In genomic region chr1:55445416-55445815, GRCh38 we compare ENCODE assay signal across 17 cellular contexts.
A peak's percentile ranks its signal among the peaks of the same experiment; 100 is the strongest.
DNase-seq lines count a peak whose midpoint lies in the region; ATAC-seq and TF ChIP-seq lines count a peak whose summit lies in the region.
"Had no signal": no experiment of that assay in that cellular context is flagged by ENCODE, and none has a peak within 500 bp of the region (broad histone marks: within the 10 kb centered on the region; RNA-seq: fewer than 3 reads in every experiment).

No MANE protein-coding gene starts in this region.

- H3K27ac ChIP-seq in smooth muscle cell (ENCODE audit: low read depth): no peak overlapping the region

- 93% methylated on average over 2 of the region's 2 CpGs for WGBS in smooth muscle cell (ENCODE audit: low lambda C conversion rate)

- no peak overlapping the region for H3K9ac ChIP-seq in smooth muscle cell (ENCODE audit: low read depth)

- H3K9me3 Mint-ChIP-seq in activated T-cell treated with anti-CD3 and anti-CD28 coated beads, Interleukin-2, amount 50 U/mL, for 72 hours: no peaks in the 10 kb centered on the region
- H3K9me3 Mint-ChIP-seq in activated T-cell treated with anti-CD3 and anti-CD28 coated beads, Interleukin-2, amount 50 U/mL, for 24 hours: no peaks in the 10 kb centered on the region

- H3K4me3 ChIP-seq in smooth muscle cell: no peak overlapping the region
- H3K4me3 ChIP-seq: HAP-1, prostate gland had no signal

- H3K9me3 ChIP-seq in smooth muscle cell (replicated peaks; ENCODE audit: low read depth): no peaks in the 10 kb centered on the region
- H3K9me3 ChIP-seq: HAP-1, prostate gland had no signal

- H3K4me1 Mint-ChIP-seq in activated T-cell treated with anti-CD3 and anti-CD28 coated beads, Interleukin-2, amount 50 U/mL, for 72 hours (ENCODE audit: low read depth): peaks cover 28% of the 10 kb centered on the region
- H3K4me1 Mint-ChIP-seq in activated T-cell treated with anti-CD3 and anti-CD28 coated beads, Interleukin-2, amount 50 U/mL, for 24 hours (ENCODE audit: low read depth): peaks cover 4% of the 10 kb centered on the region

- no peak for TF ChIP-seq CTCF in smooth muscle cell (IDR thresholded peaks at IDR 0.05; ENCODE audit: borderline replicate concordance, insufficient read depth, poor library complexity, severe bottlenecking)

- no peak overlapping the region for H3K4me2 ChIP-seq in smooth muscle cell

- no peaks in the 10 kb centered on the region for H3K27me3 ChIP-seq in smooth muscle cell (ENCODE audit: low read depth)

- peaks cover 0 to 2% of the 10 kb centered on the region in 2 donors for H3K36me3 Mint-ChIP-seq in activated T-cell treated with anti-CD3 and anti-CD28 coated beads, Interleukin-2, amount 50 U/mL, for 72 hours (ENCODE audit: insufficient read depth in 2 of 2)
- no peaks in the 10 kb centered on the region for H3K36me3 Mint-ChIP-seq in activated T-cell treated with anti-CD3 and anti-CD28 coated beads, Interleukin-2, amount 50 U/mL, for 24 hours (ENCODE audit: low read depth)

- H2AFZ ChIP-seq in smooth muscle cell (ENCODE audit: low read depth): no peak overlapping the region

- peaks cover 3% of the 10 kb centered on the region for H3F3A ChIP-seq in smooth muscle cell (ENCODE audit: low read depth)

- ATAC-seq in activated T-cell treated with anti-CD3 and anti-CD28 coated beads, Interleukin-2, amount 50 U/mL, for 72 hours (replicated peaks in 1 of 2): peak; percentile 97
- ATAC-seq in GM21576 (IDR thresholded peaks at IDR 0.05; ENCODE audit: unreplicated experiment) (peak; percentile 79), HG03354 (IDR thresholded peaks at IDR 0.05; ENCODE audit: poor library complexity, severe bottlenecking, unreplicated experiment) (peak; percentile 81)

- DNase-seq in activated T-cell treated with anti-CD3 and anti-CD28 coated beads, Interleukin-2, amount 50 U/mL, for 72 hours: peak; percentile 56 to 72
- DNase-seq in activated T-cell treated with anti-CD3 and anti-CD28 coated beads, Interleukin-2, amount 50 U/mL, for 24 hours: no peak
- DNase-seq in stimulated activated CD8-positive, alpha-beta memory T cell treated with anti-CD3 and anti-CD28 coated beads, Interleukin-15, amount 100 ng/mL, for 48 hours (ENCODE audit: low read depth in 2 of 2): peak; percentile 1 to 4
- no peak for DNase-seq in NAMALWA (ENCODE audit: low spot score)
- no peak for DNase-seq in mesenteric fat pad (ENCODE audit: low spot score)
- DNase-seq in smooth muscle cell (lab: John Stamatoyannopoulos, UW; ENCODE audit: unreplicated experiment): no peak
- DNase-seq: activated gamma-delta T cell; central memory CD4-positive, alpha-beta T cell; DMS79; erythroblast; NCI-H1105; NCI-H69; Right ventricle myocardium superior had no signal

- no peaks in the 10 kb centered on the region for H3K36me3 ChIP-seq in smooth muscle cell (ENCODE audit: low read depth)
- H3K36me3 ChIP-seq: HAP-1, prostate gland had no signal

- peaks cover 37% of the 10 kb centered on the region for H3K27me3 Mint-ChIP-seq in activated T-cell treated with anti-CD3 and anti-CD28 coated beads, Interleukin-2, amount 50 U/mL, for 72 hours (ENCODE audit: low read depth)
- peaks cover 12% of the 10 kb centered on the region for H3K27me3 Mint-ChIP-seq in activated T-cell treated with anti-CD3 and anti-CD28 coated beads, Interleukin-2, amount 50 U/mL, for 24 hours

- no peaks in the 10 kb centered on the region for H4K20me1 ChIP-seq in smooth muscle cell (ENCODE audit: low read depth)

- no peak overlapping the region for H3K4me3 Mint-ChIP-seq in activated T-cell treated with anti-CD3 and anti-CD28 coated beads, Interleukin-2, amount 50 U/mL, for 72 hours
- no peak overlapping the region for H3K4me3 Mint-ChIP-seq in activated T-cell treated with anti-CD3 and anti-CD28 coated beads, Interleukin-2, amount 50 U/mL, for 24 hours

- H3K4me1 ChIP-seq in smooth muscle cell (ENCODE audit: low read depth): no peaks in the 10 kb centered on the region
- H3K4me1 ChIP-seq: HAP-1, prostate gland had no signal

- H3K79me2 ChIP-seq in smooth muscle cell (ENCODE audit: low read depth): no peaks in the 10 kb centered on the region

- H3K27ac Mint-ChIP-seq in activated T-cell treated with anti-CD3 and anti-CD28 coated beads, Interleukin-2, amount 50 U/mL, for 72 hours: no peak overlapping the region
- no peak overlapping the region for H3K27ac Mint-ChIP-seq in activated T-cell treated with anti-CD3 and anti-CD28 coated beads, Interleukin-2, amount 50 U/mL, for 24 hours

Comparison
In these comparisons a context has a peak if more than half of its experiments do, and no peak if none do; other contexts are left out.
1. DNase-seq: peak in activated T-cell treated with anti-CD3 and anti-CD28 coated beads, Interleukin-2, amount 50 U/mL, for 72 hours (2 of 2) and stimulated activated CD8-positive, alpha-beta memory T cell treated with anti-CD3 and anti-CD28 coated beads, Interleukin-15, amount 100 ng/mL, for 48 hours (2 of 2); none in activated T-cell treated with anti-CD3 and anti-CD28 coated beads, Interleukin-2, amount 50 U/mL, for 24 hours (single experiment), NAMALWA (single experiment), mesenteric fat pad (single experiment) and smooth muscle cell (single experiment).
2. Peak in every context shown above with its lines, with median percentiles within 50 percentile points of each other: ATAC-seq.